In the genomic region with DNA sequence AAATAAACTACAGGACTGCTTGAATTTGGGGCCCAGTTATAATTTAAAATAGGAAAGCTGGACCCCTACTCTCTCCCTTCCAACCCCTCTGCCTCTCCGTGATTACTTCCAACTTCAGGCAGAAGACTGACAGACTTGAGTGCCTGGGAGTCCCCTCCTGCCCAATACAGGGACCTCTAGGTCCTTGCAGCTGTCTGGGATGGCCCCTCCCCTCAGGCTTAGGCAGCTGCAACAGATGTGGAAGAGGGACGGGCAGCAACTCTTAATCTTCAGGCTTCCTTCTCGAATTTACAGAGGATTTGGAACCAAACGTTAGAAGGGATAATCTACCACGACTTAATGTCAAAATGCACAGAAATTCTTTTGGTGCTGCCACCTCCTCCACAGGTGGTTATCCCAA, we compare ENCODE assay signal across 11 cellular contexts. TPM values are rescaled to one million over a fixed set of nuclear protein-coding genes. Genes with fewer than 3 reads are reported as not detected.
DNase-seq lines count a peak whose midpoint lies in the region; ATAC-seq and TF ChIP-seq lines count a peak whose summit lies in the region.
"Had no signal": no experiment of that assay in that cellular context is flagged by ENCODE, and none has a peak within 500 bp of the region (broad histone marks: within the 10 kb centered on the region; RNA-seq: fewer than 3 reads in every experiment).

No MANE protein-coding gene starts in this region.

- H3K4me1 Mint-ChIP-seq in endothelial cell (ENCODE audit: unreplicated experiment), result peaks cover 80% of the 10 kb centered on the region
- peaks cover 60% of the 10 kb centered on the region for H3K4me1 Mint-ChIP-seq in stimulated activated naive CD8-positive, alpha-beta T cell treated with anti-CD3 and anti-CD28 coated beads, Interleukin-15, amount 100 ng/mL, for 72 hours

- H3K4me1 ChIP-seq in BLaER1 treated with 17β-estradiol and CSF1 and Interleukin-3, amounts not matched to agents 10 nM and 100 nM, result peaks cover 52 to 76% (median 69%) of the 10 kb centered on the region in 10 experiments
- H3K4me1 ChIP-seq in OCI-LY3 (ENCODE audit: low read length) (peaks cover 58% of the 10 kb centered on the region), parathyroid adenoma (peaks cover 2% of the 10 kb centered on the region)

- H3K36me3 ChIP-seq in BLaER1 treated with 17β-estradiol and CSF1 and Interleukin-3, amounts not matched to agents 10 nM and 100 nM, result peaks cover 30 to 57% (median 54%) of the 10 kb centered on the region in 11 experiments
- peaks cover 62% of the 10 kb centered on the region for H3K36me3 ChIP-seq in OCI-LY3 (replicated peaks; ENCODE audit: low read depth, low read length)
- H3K36me3 ChIP-seq in parathyroid adenoma (ENCODE audit: control insufficient read depth, insufficient read depth, low read length), result no peaks in the 10 kb centered on the region

- no peaks in the 10 kb centered on the region for H3K27me3 ChIP-seq in BLaER1 treated with 17β-estradiol and CSF1 and Interleukin-3, amounts not matched to agents 10 nM and 100 nM
- H3K27me3 ChIP-seq in OCI-LY3 (ENCODE audit: low read depth, low read length) (no peaks in the 10 kb centered on the region), parathyroid adenoma (ENCODE audit: control insufficient read depth, insufficient read depth, low read length) (no peaks in the 10 kb centered on the region)

- peaks cover 32% of the 10 kb centered on the region for H3K27me3 Mint-ChIP-seq in endothelial cell (ENCODE audit: unreplicated experiment)
- H3K27me3 Mint-ChIP-seq in stimulated activated naive CD8-positive, alpha-beta T cell treated with anti-CD3 and anti-CD28 coated beads, Interleukin-15, amount 100 ng/mL, for 72 hours, result no peaks in the 10 kb centered on the region

- no peak for ATAC-seq in stimulated activated naive CD8-positive, alpha-beta T cell treated with anti-CD3 and anti-CD28 coated beads, Interleukin-15, amount 100 ng/mL, for 72 hours
- ATAC-seq in HG02870 (IDR thresholded peaks at IDR 0.05; ENCODE audit: unreplicated experiment), result no peak

- peak overlapping the region; percentile 89 for H3K4me3 Mint-ChIP-seq in endothelial cell (ENCODE audit: unreplicated experiment)
- H3K4me3 Mint-ChIP-seq in stimulated activated naive CD8-positive, alpha-beta T cell treated with anti-CD3 and anti-CD28 coated beads, Interleukin-15, amount 100 ng/mL, for 72 hours, result no peak overlapping the region

- peaks cover 64% of the 10 kb centered on the region for H3K79me2 ChIP-seq in OCI-LY3 (ENCODE audit: low read length)
- H3K79me2 ChIP-seq in parathyroid adenoma, result peaks cover 2% of the 10 kb centered on the region

- H3K36me3 Mint-ChIP-seq in endothelial cell (ENCODE audit: low read depth, unreplicated experiment), result peaks cover 54% of the 10 kb centered on the region

- peak overlapping the region; percentile 95 for H3K27ac Mint-ChIP-seq in endothelial cell (ENCODE audit: unreplicated experiment)
- peak overlapping the region in 1 of 2 donors; percentile 69 for H3K27ac Mint-ChIP-seq in stimulated activated naive CD8-positive, alpha-beta T cell treated with anti-CD3 and anti-CD28 coated beads, Interleukin-15, amount 100 ng/mL, for 72 hours

- H2AFZ ChIP-seq in OCI-LY3 (ENCODE audit: low read depth, low read length) (no peak overlapping the region), parathyroid adenoma (no peak overlapping the region)

- H3K4me2 ChIP-seq in BLaER1 treated with 17β-estradiol and CSF1 and Interleukin-3, amounts not matched to agents 10 nM and 100 nM, result peak overlapping the region in 10 of 11 experiments; percentile 21 to 99 (median 95); a peak in 19 of 22 replicates
- H3K4me2 ChIP-seq in OCI-LY3 (ENCODE audit: low read length) (no peak overlapping the region; the same call in 1 of the 2 replicates), parathyroid adenoma (ENCODE audit: low read length) (no peak overlapping the region)

- H3K9me3 Mint-ChIP-seq in endothelial cell (ENCODE audit: unreplicated experiment), result no peaks in the 10 kb centered on the region
- no peaks in the 10 kb centered on the region for H3K9me3 Mint-ChIP-seq in stimulated activated naive CD8-positive, alpha-beta T cell treated with anti-CD3 and anti-CD28 coated beads, Interleukin-15, amount 100 ng/mL, for 72 hours

- H4K20me1 ChIP-seq in BLaER1 treated with 17β-estradiol and CSF1 and Interleukin-3, amounts not matched to agents 10 nM and 100 nM, result peaks cover 23 to 68% (median 59%) of the 10 kb centered on the region in 11 experiments
- H4K20me1 ChIP-seq in OCI-LY3 (ENCODE audit: insufficient read depth, low read length), result peaks cover 62% of the 10 kb centered on the region

- H3K27ac ChIP-seq in BLaER1 treated with 17β-estradiol and CSF1 and Interleukin-3, amounts not matched to agents 10 nM and 100 nM, result peak overlapping the region in 2 of 11 experiments; percentile 89 to 96; a peak in 3 of 22 replicates
- H3K27ac ChIP-seq in OCI-LY3 (ENCODE audit: low read length), result peak overlapping the region; percentile 96; the same call in 1 of the 2 replicates
- peak overlapping the region; percentile 47 for H3K27ac ChIP-seq in parathyroid adenoma

- TF ChIP-seq CTCF in OCI-LY3 (IDR thresholded peaks at IDR 0.05; ENCODE audit: low read depth, low read length) (no peak), endothelial cell (IDR thresholded peaks at IDR 0.05; ENCODE audit: unreplicated experiment) (no peak), parathyroid adenoma (IDR thresholded peaks at IDR 0.05) (no peak)

- no peak overlapping the region for H3K4me3 ChIP-seq in BLaER1 treated with 17β-estradiol and CSF1 and Interleukin-3, amounts not matched to agents 10 nM and 100 nM
- H3K4me3 ChIP-seq in OCI-LY3 (ENCODE audit: low read length) (no peak overlapping the region), parathyroid adenoma (ENCODE audit: low read depth, low read length) (no peak overlapping the region)

- no peak overlapping the region for H3K9ac ChIP-seq in BLaER1 treated with 17β-estradiol and CSF1 and Interleukin-3, amounts not matched to agents 10 nM and 100 nM
- H3K9ac ChIP-seq in OCI-LY3 (ENCODE audit: low read length), result no peak overlapping the region
- H3K9ac ChIP-seq in parathyroid adenoma, result no peak overlapping the region

- DNase-seq in endothelial cell (ENCODE audit: low spot score) (no peak), NCI-H2196 (lab: John Stamatoyannopoulos, UW; ENCODE audit: unreplicated experiment) (no peak), KBM-7 (no peak)
- DNase-seq in stimulated activated naive CD8-positive, alpha-beta T cell treated with anti-CD3 and anti-CD28 coated beads, Interleukin-15, amount 100 ng/mL, for 72 hours, result no peak
- DNase-seq: activated CD8-positive, alpha-beta memory T cell treated with anti-CD3 and anti-CD28 coated beads, Interleukin-2, amount 50 U/mL, for 4 hours; cerebellar nuclear complex; stimulated activated CD4-positive, alpha-beta T cell treated with anti-CD3 and anti-CD28 coated beads, Interleukin-4, amount 100 ng/mL, for 1 hour had no signal

- in situ Hi-C loops in KBM-7 (cut with MboI; ENCODE audit: low pct_unique_long_range_greater_than_20kb, low sequenced_read_pairs), result no loop called here

- H3K9me3 ChIP-seq in BLaER1 treated with 17β-estradiol and CSF1 and Interleukin-3, amounts not matched to agents 10 nM and 100 nM (replicated peaks in 1 of 11), result no peaks in the 10 kb centered on the region
- H3K9me3 ChIP-seq in OCI-LY3 (ENCODE audit: insufficient read depth, low read length) (no peaks in the 10 kb centered on the region), parathyroid adenoma (ENCODE audit: control insufficient read depth, low read length) (no peaks in the 10 kb centered on the region)

RNA-seq across cellular contexts. Expression of gene PEA15, which starts 2.6 kb away (rescaled TPM):
- total RNA-seq in endothelial cell (ENCODE audit: unreplicated experiment), result 593 TPM

RNA-seq across cellular contexts. Expression of gene CASQ1, which starts 17.4 kb away (rescaled TPM):
- not detected for total RNA-seq in endothelial cell (ENCODE audit: unreplicated experiment)

RNA-seq across cellular contexts. Expression of gene DCAF8, which starts 54.6 kb away (rescaled TPM):
- total RNA-seq in endothelial cell (ENCODE audit: unreplicated experiment), result 134 TPM

RNA-seq across cellular contexts. Expression of gene ATP1A4, which starts 56.3 kb away (rescaled TPM):
- total RNA-seq in endothelial cell (ENCODE audit: unreplicated experiment), result not detected

Comparison
In these comparisons a context has a peak if more than half of its experiments do, and no peak if none do; other contexts are left out.
1. H3K4me2 ChIP-seq: peak in BLaER1 treated with 17β-estradiol and CSF1 and Interleukin-3, amounts not matched to agents 10 nM and 100 nM (10 of 11); none in OCI-LY3 (single experiment) and parathyroid adenoma (single experiment).